Comparison of ENCODE assay signal across 8 cellular contexts in genomic region chr6:26020983-26021349, GRCh38. TPM values are rescaled to one million over a fixed set of nuclear protein-coding genes. Genes with fewer than 3 reads are reported as not detected.
DNase-seq lines count a peak whose midpoint lies in the region; ATAC-seq and TF ChIP-seq lines count a peak whose summit lies in the region.

No MANE protein-coding gene starts in this region.

- POLR2A ChIA-PET in AG04449 (lab: Yijun Ruan, JAX) = interaction anchor here (0.5 to 3.4 kb wide), 13 partner anchors 10 to 1872 kb away, joined by 3 to 58 read pairs (median 7); a partner anchor contains a TSS

- peaks cover 19% of the 10 kb centered on the region for H3K4me1 Mint-ChIP-seq in stimulated activated memory B cell treated with anti-CD40 and anti-IgM and Interleukin-4, amounts not matched to agents 10 μg/mL and 1 μg/mL and 100 μg/mL, for 72 hours

- peak overlapping the region; percentile 98 for H3K27ac Mint-ChIP-seq in stimulated activated memory B cell treated with anti-CD40 and anti-IgM and Interleukin-4, amounts not matched to agents 10 μg/mL and 1 μg/mL and 100 μg/mL, for 72 hours

- H3K27me3 ChIP-seq in lower lobe of right lung (ENCODE audit: low read depth) = no peaks in the 10 kb centered on the region

- H3K36me3 ChIP-seq in lower lobe of right lung = no peaks in the 10 kb centered on the region

- H3K27me3 Mint-ChIP-seq in stimulated activated memory B cell treated with anti-CD40 and anti-IgM and Interleukin-4, amounts not matched to agents 10 μg/mL and 1 μg/mL and 100 μg/mL, for 72 hours = no peaks in the 10 kb centered on the region

- H3K9me3 ChIP-seq in lower lobe of right lung = no peaks in the 10 kb centered on the region

- no peaks in the 10 kb centered on the region for H3K36me3 Mint-ChIP-seq in stimulated activated memory B cell treated with anti-CD40 and anti-IgM and Interleukin-4, amounts not matched to agents 10 μg/mL and 1 μg/mL and 100 μg/mL, for 72 hours

- peak overlapping the region; percentile 99 for H3K27ac ChIP-seq in VCaP
- peak overlapping the region; percentile 98 for H3K27ac ChIP-seq in lower lobe of right lung

- H3K4me3 ChIP-seq in AG04449 (ENCODE audit: low read depth, low read length) (peak overlapping the region; percentile 77), lower lobe of right lung (peak overlapping the region; percentile 68)

- ATAC-seq in GM19035 (IDR thresholded peaks at IDR 0.05; ENCODE audit: unreplicated experiment) = peak; percentile 17
- ATAC-seq in HG03432 (IDR thresholded peaks at IDR 0.05; ENCODE audit: unreplicated experiment) = peak; percentile 15
- peak; percentile 57 to 61 for ATAC-seq in lower lobe of right lung
- peak; percentile 28 for ATAC-seq in stimulated activated memory B cell treated with anti-CD40 and anti-IgM and Interleukin-4, amounts not matched to agents 10 μg/mL and 1 μg/mL and 100 μg/mL, for 72 hours

- no peak for TF ChIP-seq CTCF in AG04449 (IDR thresholded peaks at IDR 0.05; ENCODE audit: insufficient read depth, low read length, missing control alignments)
- no peak for TF ChIP-seq CTCF in VCaP (conservative IDR thresholded peaks at IDR 0.05)
- no peak for TF ChIP-seq CTCF in lower lobe of right lung (IDR thresholded peaks at IDR 0.05)

- CTCF ChIA-PET in AG04449 (lab: Yijun Ruan, JAX) = interaction anchor here (0.9 to 15.3 kb wide), 5 partner anchors 11 to 77 kb away, joined by 3 to 283 read pairs (median 20); a partner anchor contains a TSS

- DNase-seq in AG04449 (ENCODE audit: low read depth, low spot score) = no peak
- DNase-seq in dermis blood vessel endothelial cell = peak; percentile 77
- DNase-seq in lower lobe of right lung = peak; percentile 76
- no peak for DNase-seq in iPS-NIHi11 (ENCODE audit: low spot score)

- peaks cover 9% of the 10 kb centered on the region for H3K4me1 ChIP-seq in lower lobe of right lung

- H3K4me3 Mint-ChIP-seq in stimulated activated memory B cell treated with anti-CD40 and anti-IgM and Interleukin-4, amounts not matched to agents 10 μg/mL and 1 μg/mL and 100 μg/mL, for 72 hours = peak overlapping the region; percentile 96

- intact Hi-C loops in lower lobe of right lung (cut with DNase I) = no loop called here

- H3K9me3 Mint-ChIP-seq in stimulated activated memory B cell treated with anti-CD40 and anti-IgM and Interleukin-4, amounts not matched to agents 10 μg/mL and 1 μg/mL and 100 μg/mL, for 72 hours = no peaks in the 10 kb centered on the region

RNA-seq across cellular contexts. Expression of gene TRIM38, which starts 58.4 kb away (rescaled TPM):
- total RNA-seq in dermis blood vessel endothelial cell (8.9 and 9.9 TPM in 2 replicates), lower lobe of right lung (23.0 TPM)

Comparison
In these comparisons a context has a peak if more than half of its experiments do, and no peak if none do; other contexts are left out.
1. DNase-seq: peak in dermis blood vessel endothelial cell (single experiment) and lower lobe of right lung (single experiment); none in AG04449 (single experiment) and iPS-NIHi11 (single experiment).
2. Peak in every context shown above with its lines, with median percentiles within 50 percentile points of each other: ATAC-seq.